Comparison of ENCODE assay signal across 10 cellular contexts in genomic region chr3:136802481-136802996, GRCh38.
A peak's percentile ranks its signal among the peaks of the same experiment; 100 is the strongest.
DNase-seq lines count a peak whose midpoint lies in the region; ATAC-seq and TF ChIP-seq lines count a peak whose summit lies in the region.
"Had no signal": no experiment of that assay in that cellular context is flagged by ENCODE, and none has a peak within 500 bp of the region (broad histone marks: within the 10 kb centered on the region; RNA-seq: fewer than 3 reads in every experiment).

No MANE protein-coding gene starts in this region.

- peaks cover 4 to 10% of the 10 kb centered on the region in 2 donors for H3K4me1 ChIP-seq in muscle layer of duodenum (ENCODE audit: control insufficient read depth in 1 of 2, insufficient read depth in 2 of 2, low read length in 2 of 2)

- H3K27me3 Mint-ChIP-seq in activated T-cell treated with anti-CD3 and anti-CD28 coated beads, Interleukin-2, amount 50 U/mL, for 24 hours = no peaks in the 10 kb centered on the region
- H3K27me3 Mint-ChIP-seq: activated CD4-positive, alpha-beta memory T cell treated with anti-CD3 and anti-CD28 coated beads for 36 hours had no signal

- no peak for ATAC-seq in activated CD4-positive, CD25-positive, alpha-beta regulatory T cell treated with anti-CD3 and anti-CD28 coated beads, Interleukin-2, amount 50 U/mL, for 24 hours
- ATAC-seq in HG03571 (IDR thresholded peaks at IDR 0.05; ENCODE audit: unreplicated experiment) = no peak

- DNase-seq in ELR (ENCODE audit: low read depth) (peak; percentile 10), NCI-H2081 (lab: John Stamatoyannopoulos, UW) (peak; percentile 82 to 92), choroid plexus epithelial cell (ENCODE audit: low read depth) (peak; percentile 45), amniotic stem cell (lab: John Stamatoyannopoulos, UW) (no peak)
- no peak for DNase-seq in activated T-cell treated with anti-CD3 and anti-CD28 coated beads, Interleukin-2, amount 50 U/mL, for 24 hours
- DNase-seq: activated CD4-positive, alpha-beta memory T cell treated with anti-CD3 and anti-CD28 coated beads for 36 hours; GDM1 had no signal

- no peaks in the 10 kb centered on the region for H3K9me3 ChIP-seq in muscle layer of duodenum (ENCODE audit: control insufficient read depth in 1 of 2, low read length in 2 of 2)

- peak overlapping the region; percentile 11 for H3K27ac ChIP-seq in muscle layer of duodenum (ENCODE audit: low read length)

- no peak overlapping the region for H3K4me3 Mint-ChIP-seq in activated T-cell treated with anti-CD3 and anti-CD28 coated beads, Interleukin-2, amount 50 U/mL, for 24 hours
- H3K4me3 Mint-ChIP-seq: activated CD4-positive, alpha-beta memory T cell treated with anti-CD3 and anti-CD28 coated beads for 36 hours had no signal

- H3K27ac Mint-ChIP-seq in activated T-cell treated with anti-CD3 and anti-CD28 coated beads, Interleukin-2, amount 50 U/mL, for 24 hours = no peak overlapping the region
- H3K27ac Mint-ChIP-seq: activated CD4-positive, alpha-beta memory T cell treated with anti-CD3 and anti-CD28 coated beads for 36 hours had no signal

- TF ChIP-seq CTCF in choroid plexus epithelial cell (conservative IDR thresholded peaks at IDR 0.05; ENCODE audit: low read depth, low read length) = no peak

- H3K4me1 Mint-ChIP-seq in activated T-cell treated with anti-CD3 and anti-CD28 coated beads, Interleukin-2, amount 50 U/mL, for 24 hours (ENCODE audit: low read depth) = peaks cover 3% of the 10 kb centered on the region

- no peaks in the 10 kb centered on the region for H3K36me3 ChIP-seq in muscle layer of duodenum (ENCODE audit: control insufficient read depth in 1 of 2, insufficient read depth in 2 of 2, low read length in 2 of 2)

- H3K9me3 Mint-ChIP-seq in activated T-cell treated with anti-CD3 and anti-CD28 coated beads, Interleukin-2, amount 50 U/mL, for 24 hours = no peaks in the 10 kb centered on the region
- H3K9me3 Mint-ChIP-seq: activated CD4-positive, alpha-beta memory T cell treated with anti-CD3 and anti-CD28 coated beads for 36 hours had no signal

- H3K36me3 Mint-ChIP-seq in activated T-cell treated with anti-CD3 and anti-CD28 coated beads, Interleukin-2, amount 50 U/mL, for 24 hours (ENCODE audit: low read depth) = no peaks in the 10 kb centered on the region
- H3K36me3 Mint-ChIP-seq: activated CD4-positive, alpha-beta memory T cell treated with anti-CD3 and anti-CD28 coated beads for 36 hours had no signal

- no peaks in the 10 kb centered on the region for H3K27me3 ChIP-seq in muscle layer of duodenum (ENCODE audit: low read depth, low read length)

- H3K4me3 ChIP-seq in choroid plexus epithelial cell (ENCODE audit: low read depth, low read length) (no peak overlapping the region), muscle layer of duodenum (ENCODE audit: low read depth in 1 of 2, low read length in 2 of 2) (no peak overlapping the region)

Comparison
In these comparisons a context has a peak if more than half of its experiments do, and no peak if none do; other contexts are left out.
1. DNase-seq: peak in ELR (single experiment), NCI-H2081 (2 of 2) and choroid plexus epithelial cell (single experiment); none in amniotic stem cell (single experiment) and activated T-cell treated with anti-CD3 and anti-CD28 coated beads, Interleukin-2, amount 50 U/mL, for 24 hours (single experiment).